In the genomic region with DNA sequence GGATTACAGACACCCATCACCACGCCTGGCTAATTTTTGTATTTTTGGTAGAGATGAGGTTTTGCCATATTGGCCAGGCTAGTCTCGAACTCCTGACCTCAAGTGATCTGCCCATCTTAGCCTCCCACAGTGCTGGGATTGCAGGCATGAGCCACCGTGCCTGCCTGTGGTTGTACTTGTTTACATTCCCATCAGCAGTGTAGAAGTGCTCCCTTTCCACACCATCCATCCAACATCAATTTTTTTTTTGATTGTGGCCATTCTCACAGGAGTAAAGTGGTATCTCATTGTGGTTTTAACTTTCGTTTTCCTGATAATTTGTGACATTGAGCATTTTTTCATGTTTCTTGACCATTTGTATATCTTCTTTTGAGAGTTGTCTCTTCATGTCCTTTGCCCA, we compare ENCODE assay signal across 25 cellular contexts.
"Had no signal": no experiment of that assay in that cellular context is flagged by ENCODE, and none has a peak within 500 bp of the region (broad histone marks: within the 10 kb centered on the region; RNA-seq: fewer than 3 reads in every experiment).

No MANE protein-coding gene starts in this region.

- DNase-seq: activated CD4-positive, alpha-beta memory T cell treated with anti-CD3 and anti-CD28 coated beads, Interleukin-2, amount 10 ng/mL, durations not matched to agents 7 days and 5 days; activated CD4-positive, alpha-beta T cell treated with anti-CD3 and anti-CD28 coated beads for 1 hour; activated CD4-positive, alpha-beta T cell treated with anti-CD3 and anti-CD28 coated beads for 48 hours; activated CD4-positive, CD25-positive, alpha-beta regulatory T cell; activated CD8-positive, alpha-beta memory T cell treated with anti-CD3 and anti-CD28 coated beads for 24 hours; activated CD8-positive, alpha-beta memory T cell treated with anti-CD3 and anti-CD28 coated beads, Interleukin-2, amount 10 ng/mL, durations not matched to agents 7 days and 5 days; activated CD8-positive, alpha-beta memory T cell treated with anti-CD3 and anti-CD28 coated beads, Interleukin-2, amount 50 U/mL, for 48 hours; activated gamma-delta T cell; activated naive CD4-positive, alpha-beta T cell treated with Interleukin-2 at 50 U/mL for 16 hours; activated naive CD8-positive, alpha-beta T cell treated with anti-CD3 and anti-CD28 coated beads, Interleukin-2, amount 10 ng/mL, durations not matched to agents 7 days and 5 days; activated T-cell treated with anti-CD3 and anti-CD28 coated beads, Interleukin-2, amount 50 U/mL, for 48 hours; caudate nucleus; cerebellar nuclear complex; NCI-H1105; NCI-H1417 treated with DMSO at 0.1 percent for 48 hours; NCI-H187 treated with DMSO at 0.1 percent for 48 hours; NCI-H2081; NCI-H2171 treated with DMSO at 0.1 percent for 48 hours; NCI-H345; NCI-H524 treated with DMSO at 0.1 percent for 48 hours; NK-92 treated with Interleukin-12 subunit alpha and Interleukin-12 subunit beta, amount 100 ng/mL, for 24 hours; PC-9; Right ventricle myocardium superior; T1000; WERI-Rb-1 had no signal

- ATAC-seq: activated CD8-positive, alpha-beta memory T cell treated with anti-CD3 and anti-CD28 coated beads, Interleukin-2, amount 10 ng/mL, durations not matched to agents 7 days and 5 days had no signal
